7 cellular contexts compared by ENCODE assay signal in the genomic region with DNA sequence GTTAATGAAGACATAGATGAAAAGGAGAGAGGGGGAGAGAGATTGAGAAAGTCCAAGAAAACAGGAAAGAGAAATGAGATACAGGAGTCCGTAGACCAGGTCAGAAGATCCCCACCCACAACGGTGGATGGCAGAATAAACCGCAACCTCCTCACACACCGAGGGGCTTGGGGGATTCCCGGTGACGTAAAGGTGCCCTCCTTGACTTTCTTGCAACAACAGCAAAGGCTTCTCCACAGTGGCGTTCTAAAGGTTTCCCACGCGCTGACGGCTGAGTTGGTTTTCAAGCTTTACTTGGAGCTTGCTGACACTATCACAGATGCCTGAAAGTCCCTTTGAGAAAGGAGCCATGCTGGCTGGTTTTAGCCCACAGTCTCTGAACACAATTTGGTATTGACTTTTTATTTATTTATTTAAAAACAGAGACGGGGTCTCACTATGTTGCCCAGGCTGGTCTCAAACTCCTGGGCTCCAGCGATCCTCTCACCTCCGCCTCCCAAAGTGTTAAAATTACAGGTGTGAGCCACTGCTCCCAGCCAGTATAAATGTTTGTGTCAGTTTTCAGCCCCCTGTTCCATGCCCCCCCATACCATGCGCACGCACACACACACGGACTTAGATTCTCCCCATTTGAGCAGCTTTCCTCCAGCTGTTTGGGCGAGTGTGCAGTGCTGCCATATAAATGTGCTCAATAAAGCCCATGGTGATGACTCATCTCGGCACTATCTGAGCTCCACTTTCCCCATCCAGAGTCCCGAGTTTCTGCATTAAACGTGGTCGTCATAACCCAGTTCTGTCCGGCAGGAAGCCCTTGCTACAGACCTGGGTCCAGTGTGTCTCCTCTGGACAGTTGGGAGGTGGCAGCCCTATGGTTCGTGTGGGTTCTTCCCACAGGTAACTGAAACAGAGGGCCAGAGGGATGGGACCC.
DNase-seq lines count a peak whose midpoint lies in the region; ATAC-seq and TF ChIP-seq lines count a peak whose summit lies in the region.

No MANE protein-coding gene starts in this region.

- no peaks in the 10 kb centered on the region for H3K9me3 Mint-ChIP-seq in activated naive CD8-positive, alpha-beta T cell (ENCODE audit: low read depth)

- ATAC-seq in GM18907 (IDR thresholded peaks at IDR 0.05; ENCODE audit: unreplicated experiment), result peak; percentile 68
- peak; percentile 59 for ATAC-seq in HG03342 (IDR thresholded peaks at IDR 0.05; ENCODE audit: unreplicated experiment)
- no peak for ATAC-seq in SK-N-SH treated with all-trans-retinoic acid at 6 μM for 48 hours
- ATAC-seq in GM21390 (IDR thresholded peaks at IDR 0.05; ENCODE audit: unreplicated experiment), result no peak

- DNase-seq in stimulated activated CD4-positive, alpha-beta T cell treated with anti-CD3 and anti-CD28 coated beads, Interleukin-4, amount 100 ng/mL, for 1 hour, result peak; percentile 54
- DNase-seq in HuH-7.5 (ENCODE audit: low spot score), result no peak

- peaks cover 7% of the 10 kb centered on the region for H3K36me3 Mint-ChIP-seq in activated naive CD8-positive, alpha-beta T cell

- peaks cover 51% of the 10 kb centered on the region for H3K4me1 Mint-ChIP-seq in activated naive CD8-positive, alpha-beta T cell (ENCODE audit: low read depth)

- H3K27me3 Mint-ChIP-seq in activated naive CD8-positive, alpha-beta T cell, result no peaks in the 10 kb centered on the region

- H3K27ac Mint-ChIP-seq in activated naive CD8-positive, alpha-beta T cell, result peak overlapping the region; percentile 88

- peak overlapping the region; percentile 72 for H3K4me3 Mint-ChIP-seq in activated naive CD8-positive, alpha-beta T cell

TF ChIP-seq in SK-N-SH treated with all-trans-retinoic acid at 6 μM for 48 hours, 23 proteins besides CTCF, POLR2A, EP300 and RAD21:
- TF ChIP-seq PPARA (CRISPR knock-in tag; IDR thresholded peaks at IDR 0.05; ENCODE audit: borderline replicate concordance) (no peak), BACH2 (CRISPR knock-in tag; IDR thresholded peaks at IDR 0.05; ENCODE audit: borderline replicate concordance) (no peak), ISL1 (CRISPR knock-in tag; IDR thresholded peaks at IDR 0.05) (no peak), ZNF565 (CRISPR knock-in tag; conservative IDR thresholded peaks at IDR 0.05; ENCODE audit: low read depth) (no peak), ZNF8 (CRISPR knock-in tag; IDR thresholded peaks at IDR 0.05) (no peak), RARB (CRISPR knock-in tag; IDR thresholded peaks at IDR 0.05) (no peak), TCF4 (CRISPR knock-in tag; IDR thresholded peaks at IDR 0.05; ENCODE audit: borderline replicate concordance) (no peak), ZFP3 (CRISPR knock-in tag; IDR thresholded peaks at IDR 0.05) (no peak), SNAI2 (CRISPR knock-in tag; IDR thresholded peaks at IDR 0.05) (no peak), TOX (CRISPR knock-in tag; IDR thresholded peaks at IDR 0.05; ENCODE audit: borderline replicate concordance) (no peak), ARNTL (CRISPR knock-in tag; IDR thresholded peaks at IDR 0.05; ENCODE audit: borderline replicate concordance, low read depth) (no peak), ZFP30 (CRISPR knock-in tag; IDR thresholded peaks at IDR 0.05) (no peak), GLIS3 (CRISPR knock-in tag; IDR thresholded peaks at IDR 0.05) (no peak), ZC3H10 (CRISPR knock-in tag; IDR thresholded peaks at IDR 0.05) (no peak)
- TF ChIP-seq, protein P1, sequence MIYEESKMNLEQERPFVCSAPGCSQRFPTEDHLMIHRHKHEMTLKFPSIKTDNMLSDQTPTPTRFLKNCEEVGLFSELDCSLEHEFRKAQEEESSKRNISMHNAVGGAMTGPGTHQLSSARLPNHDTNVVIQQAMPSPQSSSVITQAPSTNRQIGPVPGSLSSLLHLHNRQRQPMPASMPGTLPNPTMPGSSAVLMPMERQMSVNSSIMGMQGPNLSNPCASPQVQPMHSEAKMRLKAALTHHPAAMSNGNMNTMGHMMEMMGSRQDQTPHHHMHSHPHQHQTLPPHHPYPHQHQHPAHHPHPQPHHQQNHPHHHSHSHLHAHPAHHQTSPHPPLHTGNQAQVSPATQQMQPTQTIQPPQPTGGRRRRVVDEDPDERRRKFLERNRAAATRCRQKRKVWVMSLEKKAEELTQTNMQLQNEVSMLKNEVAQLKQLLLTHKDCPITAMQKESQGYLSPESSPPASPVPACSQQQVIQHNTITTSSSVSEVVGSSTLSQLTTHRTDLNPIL (CRISPR knock-in tag; IDR thresholded peaks at IDR 0.05; ENCODE audit: low read depth), result no peak
- TF ChIP-seq, protein P2, sequence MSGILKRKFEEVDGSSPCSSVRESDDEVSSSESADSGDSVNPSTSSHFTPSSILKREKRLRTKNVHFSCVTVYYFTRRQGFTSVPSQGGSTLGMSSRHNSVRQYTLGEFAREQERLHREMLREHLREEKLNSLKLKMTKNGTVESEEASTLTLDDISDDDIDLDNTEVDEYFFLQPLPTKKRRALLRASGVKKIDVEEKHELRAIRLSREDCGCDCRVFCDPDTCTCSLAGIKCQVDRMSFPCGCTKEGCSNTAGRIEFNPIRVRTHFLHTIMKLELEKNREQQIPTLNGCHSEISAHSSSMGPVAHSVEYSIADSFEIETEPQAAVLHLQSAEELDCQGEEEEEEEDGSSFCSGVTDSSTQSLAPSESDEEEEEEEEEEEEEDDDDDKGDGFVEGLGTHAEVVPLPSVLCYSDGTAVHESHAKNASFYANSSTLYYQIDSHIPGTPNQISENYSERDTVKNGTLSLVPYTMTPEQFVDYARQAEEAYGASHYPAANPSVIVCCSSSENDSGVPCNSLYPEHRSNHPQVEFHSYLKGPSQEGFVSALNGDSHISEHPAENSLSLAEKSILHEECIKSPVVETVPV (CRISPR knock-in tag; IDR thresholded peaks at IDR 0.05), result no peak
- TF ChIP-seq, protein P3, sequence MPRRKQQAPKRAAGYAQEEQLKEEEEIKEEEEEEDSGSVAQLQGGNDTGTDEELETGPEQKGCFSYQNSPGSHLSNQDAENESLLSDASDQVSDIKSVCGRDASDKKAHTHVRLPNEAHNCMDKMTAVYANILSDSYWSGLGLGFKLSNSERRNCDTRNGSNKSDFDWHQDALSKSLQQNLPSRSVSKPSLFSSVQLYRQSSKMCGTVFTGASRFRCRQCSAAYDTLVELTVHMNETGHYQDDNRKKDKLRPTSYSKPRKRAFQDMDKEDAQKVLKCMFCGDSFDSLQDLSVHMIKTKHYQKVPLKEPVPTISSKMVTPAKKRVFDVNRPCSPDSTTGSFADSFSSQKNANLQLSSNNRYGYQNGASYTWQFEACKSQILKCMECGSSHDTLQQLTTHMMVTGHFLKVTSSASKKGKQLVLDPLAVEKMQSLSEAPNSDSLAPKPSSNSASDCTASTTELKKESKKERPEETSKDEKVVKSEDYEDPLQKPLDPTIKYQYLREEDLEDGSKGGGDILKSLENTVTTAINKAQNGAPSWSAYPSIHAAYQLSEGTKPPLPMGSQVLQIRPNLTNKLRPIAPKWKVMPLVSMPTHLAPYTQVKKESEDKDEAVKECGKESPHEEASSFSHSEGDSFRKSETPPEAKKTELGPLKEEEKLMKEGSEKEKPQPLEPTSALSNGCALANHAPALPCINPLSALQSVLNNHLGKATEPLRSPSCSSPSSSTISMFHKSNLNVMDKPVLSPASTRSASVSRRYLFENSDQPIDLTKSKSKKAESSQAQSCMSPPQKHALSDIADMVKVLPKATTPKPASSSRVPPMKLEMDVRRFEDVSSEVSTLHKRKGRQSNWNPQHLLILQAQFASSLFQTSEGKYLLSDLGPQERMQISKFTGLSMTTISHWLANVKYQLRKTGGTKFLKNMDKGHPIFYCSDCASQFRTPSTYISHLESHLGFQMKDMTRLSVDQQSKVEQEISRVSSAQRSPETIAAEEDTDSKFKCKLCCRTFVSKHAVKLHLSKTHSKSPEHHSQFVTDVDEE (CRISPR knock-in tag; IDR thresholded peaks at IDR 0.05), result no peak

Comparison
In these comparisons a context has a peak if more than half of its experiments do, and no peak if none do; other contexts are left out.
1. ATAC-seq: peak in GM18907 (single experiment) and HG03342 (single experiment); none in SK-N-SH treated with all-trans-retinoic acid at 6 μM for 48 hours (single experiment) and GM21390 (single experiment).